ENCODE assay signal across 35 cellular contexts in the genomic region with DNA sequence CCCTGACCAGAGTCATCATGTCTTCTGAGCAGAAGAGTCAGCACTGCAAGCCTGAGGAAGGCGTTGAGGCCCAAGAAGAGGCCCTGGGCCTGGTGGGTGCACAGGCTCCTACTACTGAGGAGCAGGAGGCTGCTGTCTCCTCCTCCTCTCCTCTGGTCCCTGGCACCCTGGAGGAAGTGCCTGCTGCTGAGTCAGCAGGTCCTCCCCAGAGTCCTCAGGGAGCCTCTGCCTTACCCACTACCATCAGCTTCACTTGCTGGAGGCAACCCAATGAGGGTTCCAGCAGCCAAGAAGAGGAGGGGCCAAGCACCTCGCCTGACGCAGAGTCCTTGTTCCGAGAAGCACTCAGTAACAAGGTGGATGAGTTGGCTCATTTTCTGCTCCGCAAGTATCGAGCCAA. TPM values are rescaled to one million over a fixed set of nuclear protein-coding genes. Genes with fewer than 3 reads are reported as not detected.
"Had no signal": no experiment of that assay in that cellular context is flagged by ENCODE, and none has a peak within 500 bp of the region (broad histone marks: within the 10 kb centered on the region; RNA-seq: fewer than 3 reads in every experiment).

No MANE protein-coding gene starts in this region.

- ATAC-seq: naive thymus-derived CD8-positive, alpha-beta T cell; natural killer cell treated with Interleukin-12 subunit alpha and Interleukin-12 subunit beta and Interleukin-15 and Interleukin-18, amount 100 ng/mL, for 72 hours; pancreas; psoas muscle; right cardiac atrium; sciatic nerve; stimulated activated effector memory CD8-positive, alpha-beta T cell treated with anti-CD3 and anti-CD28 coated beads, Interleukin-12 subunit alpha, Interleukin-12 subunit beta, amount 100 ng/mL, for 72 hours; stimulated activated naive B cell treated with anti-CD40 and anti-IgM and Interleukin-4, amounts not matched to agents 10 μg/mL and 1 μg/mL and 100 μg/mL, for 72 hours had no signal

- H3K4me3 ChIP-seq: pancreas, psoas muscle, skin epidermis, smooth muscle cell, stomach, thoracic aorta, thyroid gland, tibial nerve, upper lobe of left lung, vagina had no signal

- H3K27ac ChIP-seq: neutrophil, pancreas, psoas muscle, skin epidermis, stomach, thoracic aorta, thyroid gland, tibial nerve, upper lobe of left lung, vagina had no signal

- H3K36me3 ChIP-seq: neutrophil, pancreas, stomach, thoracic aorta, thyroid gland, tibial nerve, upper lobe of left lung, vagina had no signal

- H3K9me3 ChIP-seq: neutrophil, pancreas, psoas muscle, stomach, thoracic aorta, thyroid gland, tibial nerve, upper lobe of left lung, vagina had no signal

- H3K36me3 Mint-ChIP-seq: naive thymus-derived CD8-positive, alpha-beta T cell; natural killer cell treated with Interleukin-12 subunit alpha and Interleukin-12 subunit beta and Interleukin-15 and Interleukin-18, amount 100 ng/mL, for 72 hours; stimulated activated effector memory CD8-positive, alpha-beta T cell treated with anti-CD3 and anti-CD28 coated beads, Interleukin-12 subunit alpha, Interleukin-12 subunit beta, amount 100 ng/mL, for 72 hours; stimulated activated naive B cell treated with anti-CD40 and anti-IgM and Interleukin-4, amounts not matched to agents 10 μg/mL and 1 μg/mL and 100 μg/mL, for 72 hours had no signal

- H3K4me1 Mint-ChIP-seq: naive thymus-derived CD8-positive, alpha-beta T cell; nephron progenitor cell; neural crest cell; stimulated activated effector memory CD8-positive, alpha-beta T cell treated with anti-CD3 and anti-CD28 coated beads, Interleukin-12 subunit alpha, Interleukin-12 subunit beta, amount 100 ng/mL, for 72 hours; stimulated activated naive B cell treated with anti-CD40 and anti-IgM and Interleukin-4, amounts not matched to agents 10 μg/mL and 1 μg/mL and 100 μg/mL, for 72 hours had no signal

- H3K4me2 ChIP-seq: smooth muscle cell had no signal

- H3K27me3 Mint-ChIP-seq: naive thymus-derived CD8-positive, alpha-beta T cell; stimulated activated naive B cell treated with anti-CD40 and anti-IgM and Interleukin-4, amounts not matched to agents 10 μg/mL and 1 μg/mL and 100 μg/mL, for 72 hours; stimulated activated naive CD8-positive, alpha-beta T cell treated with anti-CD3 and anti-CD28 coated beads, Interleukin-15, Interleukin-2, amounts not matched to agents 100 ng/mL and 50 ng/mL, for 24 hours had no signal

- H3K27ac Mint-ChIP-seq: naive thymus-derived CD8-positive, alpha-beta T cell; natural killer cell treated with Interleukin-12 subunit alpha and Interleukin-12 subunit beta and Interleukin-15 and Interleukin-18, amount 100 ng/mL, for 72 hours; nephron progenitor cell; stimulated activated effector memory CD8-positive, alpha-beta T cell treated with anti-CD3 and anti-CD28 coated beads, Interleukin-12 subunit alpha, Interleukin-12 subunit beta, amount 100 ng/mL, for 72 hours; stimulated activated naive B cell treated with anti-CD40 and anti-IgM and Interleukin-4, amounts not matched to agents 10 μg/mL and 1 μg/mL and 100 μg/mL, for 72 hours; stimulated activated naive CD8-positive, alpha-beta T cell treated with anti-CD3 and anti-CD28 coated beads, Interleukin-15, Interleukin-2, amounts not matched to agents 100 ng/mL and 50 ng/mL, for 24 hours had no signal

- H3K4me1 ChIP-seq: pancreas, psoas muscle, stomach, thyroid gland, tibial nerve, upper lobe of left lung, vagina had no signal

- FAIRE-seq: pancreas, urothelium cell line had no signal

- H3K27me3 ChIP-seq: neutrophil, pancreas, stomach, thyroid gland, tibial nerve, upper lobe of left lung, vagina had no signal

- DNase-seq: naive thymus-derived CD8-positive, alpha-beta T cell; nephron progenitor cell; nucleus accumbens; pancreas; psoas muscle; right cardiac atrium; stimulated activated CD4-positive, alpha-beta T cell treated with anti-CD3 and anti-CD28 coated beads, Interleukin-15, amount 100 ng/mL, for 24 hours; stimulated activated CD4-positive, alpha-beta T cell treated with anti-CD3 and anti-CD28 coated beads, Interleukin-2, amount 100 ng/mL, for 24 hours; stimulated activated CD4-positive, alpha-beta T cell treated with anti-CD3 and anti-CD28 coated beads, Interleukin-2, amount 100 ng/mL, for 48 hours; stimulated activated CD4-positive, alpha-beta T cell treated with anti-CD3 and anti-CD28 coated beads, Interleukin-4, amount 100 ng/mL, for 24 hours; stimulated activated naive B cell treated with anti-CD40 and anti-IgM and Interleukin-4, amounts not matched to agents 10 μg/mL and 1 μg/mL and 100 μg/mL, for 72 hours; stimulated activated naive CD4-positive, alpha-beta T cell treated with Interleukin-2 at 50 U/mL for 16 hours; stomach; thyroid gland; trophoblast cell; upper lobe of left lung had no signal

- H3K4me3 Mint-ChIP-seq: naive thymus-derived CD8-positive, alpha-beta T cell; natural killer cell treated with Interleukin-12 subunit alpha and Interleukin-12 subunit beta and Interleukin-15 and Interleukin-18, amount 100 ng/mL, for 72 hours; nephron progenitor cell; neural crest cell; stimulated activated effector memory CD8-positive, alpha-beta T cell treated with anti-CD3 and anti-CD28 coated beads, Interleukin-12 subunit alpha, Interleukin-12 subunit beta, amount 100 ng/mL, for 72 hours; stimulated activated naive B cell treated with anti-CD40 and anti-IgM and Interleukin-4, amounts not matched to agents 10 μg/mL and 1 μg/mL and 100 μg/mL, for 72 hours; stimulated activated naive CD8-positive, alpha-beta T cell treated with anti-CD3 and anti-CD28 coated beads, Interleukin-15, Interleukin-2, amounts not matched to agents 100 ng/mL and 50 ng/mL, for 24 hours had no signal

- H3K9me3 Mint-ChIP-seq: natural killer cell treated with Interleukin-12 subunit alpha and Interleukin-12 subunit beta and Interleukin-15 and Interleukin-18, amount 100 ng/mL, for 72 hours; stimulated activated effector memory CD8-positive, alpha-beta T cell treated with anti-CD3 and anti-CD28 coated beads, Interleukin-12 subunit alpha, Interleukin-12 subunit beta, amount 100 ng/mL, for 72 hours; stimulated activated naive B cell treated with anti-CD40 and anti-IgM and Interleukin-4, amounts not matched to agents 10 μg/mL and 1 μg/mL and 100 μg/mL, for 72 hours; stimulated activated naive CD8-positive, alpha-beta T cell treated with anti-CD3 and anti-CD28 coated beads, Interleukin-15, Interleukin-2, amounts not matched to agents 100 ng/mL and 50 ng/mL, for 24 hours had no signal

RNA-seq across cellular contexts. Expression of a gene that starts 11.0 kb away (rescaled TPM):
- total RNA-seq: naive thymus-derived CD8-positive, alpha-beta T cell; natural killer cell treated with Interleukin-12 subunit alpha and Interleukin-12 subunit beta and Interleukin-15 and Interleukin-18, amount 100 ng/mL, for 72 hours; neural crest cell; omental fat pad; osteocyte; pancreas; posterior vena cava; psoas muscle; renal cortical epithelial cell; right cardiac atrium; sciatic nerve; smooth muscle cell; stomach; subcutaneous adipose tissue; temporal lobe; thoracic aorta; tibial nerve; upper lobe of left lung; ureter; vagina had no signal
- polyA plus RNA-seq: naive thymus-derived CD8-positive, alpha-beta T cell; pancreas; psoas muscle; right cardiac atrium; smooth muscle cell; stomach had no signal

RNA-seq across cellular contexts. Expression of a gene that starts 50.8 kb away (rescaled TPM):
- total RNA-seq: naive thymus-derived CD8-positive, alpha-beta T cell; natural killer cell treated with Interleukin-12 subunit alpha and Interleukin-12 subunit beta and Interleukin-15 and Interleukin-18, amount 100 ng/mL, for 72 hours had no signal
- polyA plus RNA-seq: naive thymus-derived CD8-positive, alpha-beta T cell had no signal
